Comparison of ENCODE assay signal across 16 cellular contexts in the genomic region with DNA sequence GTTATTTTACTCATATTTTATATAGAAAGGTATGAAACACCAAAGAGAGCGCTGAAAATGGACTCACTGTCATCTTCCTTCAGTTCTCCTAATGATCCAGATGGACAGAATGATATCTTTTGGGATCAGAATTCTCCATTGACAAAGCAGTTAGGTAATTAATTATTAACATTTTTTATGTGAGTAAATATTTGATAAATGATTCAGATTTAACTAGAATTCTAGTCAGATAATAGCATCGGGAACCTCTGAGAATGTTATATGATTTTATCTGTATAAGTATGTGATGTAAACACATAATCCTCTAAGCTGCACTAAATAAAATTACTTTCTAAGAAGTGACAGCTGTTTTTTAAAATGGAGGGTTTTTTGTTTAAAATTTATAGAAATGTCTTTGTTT. TPM values are rescaled to one million over a fixed set of nuclear protein-coding genes. Genes with fewer than 3 reads are reported as not detected.
DNase-seq lines count a peak whose midpoint lies in the region; ATAC-seq and TF ChIP-seq lines count a peak whose summit lies in the region.
"Had no signal": no experiment of that assay in that cellular context is flagged by ENCODE, and none has a peak within 500 bp of the region (broad histone marks: within the 10 kb centered on the region; RNA-seq: fewer than 3 reads in every experiment).

No MANE protein-coding gene starts in this region.

- H3K27me3 Mint-ChIP-seq in mesothelial cell of epicardium (ENCODE audit: low read depth): no peaks in the 10 kb centered on the region
- no peaks in the 10 kb centered on the region for H3K27me3 Mint-ChIP-seq in stimulated activated naive B cell treated with anti-CD40 and anti-IgM and Interleukin-4, amounts not matched to agents 10 μg/mL and 1 μg/mL and 100 μg/mL, for 72 hours

- no peak for ATAC-seq in SK-N-SH treated with all-trans-retinoic acid at 6 μM for 48 hours
- no peak for ATAC-seq in stimulated activated naive B cell treated with anti-CD40 and anti-IgM and Interleukin-4, amounts not matched to agents 10 μg/mL and 1 μg/mL and 100 μg/mL, for 72 hours (replicated peaks)

- no peaks in the 10 kb centered on the region for H4K20me1 ChIP-seq in BLaER1

- H3K36me3 Mint-ChIP-seq in mesothelial cell of epicardium: peaks cover 6% of the 10 kb centered on the region
- H3K36me3 Mint-ChIP-seq in stimulated activated naive B cell treated with anti-CD40 and anti-IgM and Interleukin-4, amounts not matched to agents 10 μg/mL and 1 μg/mL and 100 μg/mL, for 72 hours: peaks cover 4 to 15% of the 10 kb centered on the region in 2 donors

- CTCF ChIA-PET in HEK293 (lab: Yijun Ruan, JAX): no interaction called here

- H3K4me3 ChIP-seq in BLaER1: no peak overlapping the region
- H3K4me3 ChIP-seq in HEK293 (ENCODE audit: low read depth, low read length): no peak overlapping the region
- no peak overlapping the region for H3K4me3 ChIP-seq in transverse colon

- peak overlapping the region; percentile 99 for H3K4me3 Mint-ChIP-seq in mesothelial cell of epicardium
- H3K4me3 Mint-ChIP-seq in stimulated activated naive B cell treated with anti-CD40 and anti-IgM and Interleukin-4, amounts not matched to agents 10 μg/mL and 1 μg/mL and 100 μg/mL, for 72 hours: no peak overlapping the region

- TF ChIP-seq EP300 in transverse colon (IDR thresholded peaks at IDR 0.05; ENCODE audit: low read depth): no peak

- peaks cover 38% of the 10 kb centered on the region for H3K4me1 Mint-ChIP-seq in mesothelial cell of epicardium
- peaks cover 4 to 6% of the 10 kb centered on the region in 2 donors for H3K4me1 Mint-ChIP-seq in stimulated activated naive B cell treated with anti-CD40 and anti-IgM and Interleukin-4, amounts not matched to agents 10 μg/mL and 1 μg/mL and 100 μg/mL, for 72 hours

- peaks cover 10% of the 10 kb centered on the region for H3K36me3 ChIP-seq in BLaER1
- H3K36me3 ChIP-seq in HEK293 (ENCODE audit: control insufficient read depth in 2 of 2, insufficient read depth in 1 of 2, low read length in 2 of 2): peaks cover 15 to 26% of the 10 kb centered on the region in 2 experiments; a peak in 2 of 3 replicates
- H3K36me3 ChIP-seq in transverse colon: peaks cover 0 to 7% (median 2%) of the 10 kb centered on the region in 4 donors

- H3K9me3 Mint-ChIP-seq in mesothelial cell of epicardium: no peaks in the 10 kb centered on the region
- no peaks in the 10 kb centered on the region for H3K9me3 Mint-ChIP-seq in stimulated activated naive B cell treated with anti-CD40 and anti-IgM and Interleukin-4, amounts not matched to agents 10 μg/mL and 1 μg/mL and 100 μg/mL, for 72 hours

- no peak overlapping the region for H3K27ac ChIP-seq in BLaER1
- no peak overlapping the region for H3K27ac ChIP-seq in HEK293 (ENCODE audit: extremely low read depth, low read depth, low read length)
- H3K27ac ChIP-seq in transverse colon: no peak overlapping the region
- H3K27ac ChIP-seq: parathyroid adenoma had no signal

- no peak overlapping the region for H3K9ac ChIP-seq in BLaER1
- H3K9ac ChIP-seq: parathyroid adenoma had no signal

- TF ChIP-seq CTCF in HEK293 (tag by site-specific recombination; IDR thresholded peaks at IDR 0.05) (no peak), mesothelial cell of epicardium (IDR thresholded peaks at IDR 0.05; ENCODE audit: unreplicated experiment) (no peak), transverse colon (IDR thresholded peaks at IDR 0.05) (no peak)

- 76 to 81% methylated on average over 2 of the region's 2 CpGs for WGBS in transverse colon (ENCODE audit: low coverage in 1 of 2), 2 donors

- H3K9me3 ChIP-seq in BLaER1 (no peaks in the 10 kb centered on the region), HEK293 (ENCODE audit: control insufficient read depth, insufficient read depth, low read depth, low read length) (no peaks in the 10 kb centered on the region), transverse colon (no peaks in the 10 kb centered on the region)

- POLR2A ChIA-PET in HEK293 (lab: Yijun Ruan, JAX): no interaction called here

- in situ Hi-C loops in transverse colon (cut with MboI; ENCODE audit: low pct_ligation_motif_present in 1 of 4, low pct_unique_long_range_greater_than_20kb in 1 of 4, low sequenced_read_pairs in 3 of 4): no loop called here

- no peaks in the 10 kb centered on the region for H3K27me3 ChIP-seq in BLaER1
- H3K27me3 ChIP-seq in transverse colon: no peaks in the 10 kb centered on the region

- H3K4me1 ChIP-seq in BLaER1: peaks cover 24% of the 10 kb centered on the region
- H3K4me1 ChIP-seq in HEK293 (ENCODE audit: control insufficient read depth, insufficient read depth, low read length): peaks cover 18% of the 10 kb centered on the region
- H3K4me1 ChIP-seq in transverse colon: peaks cover 4 to 12% (median 9%) of the 10 kb centered on the region in 4 donors
- H3K4me1 ChIP-seq: parathyroid adenoma had no signal

- H3K27ac Mint-ChIP-seq in mesothelial cell of epicardium: peak overlapping the region; percentile 69
- no peak overlapping the region for H3K27ac Mint-ChIP-seq in stimulated activated naive B cell treated with anti-CD40 and anti-IgM and Interleukin-4, amounts not matched to agents 10 μg/mL and 1 μg/mL and 100 μg/mL, for 72 hours

- intact Hi-C loops in transverse colon (cut with DNase I; ENCODE audit: low total_unique reads): no loop called here

- DNase-seq in mesothelial cell of epicardium (ENCODE audit: low spot score in 2 of 2, unreplicated experiment in 2 of 2) (no peak), transverse colon (no peak), hippocampal formation (lab: John Stamatoyannopoulos, UW) (no peak), anterior cingulate cortex (lab: John Stamatoyannopoulos, UW) (no peak)
- DNase-seq in stimulated activated naive B cell treated with anti-CD40 and anti-IgM and Interleukin-4, amounts not matched to agents 10 μg/mL and 1 μg/mL and 100 μg/mL, for 72 hours: no peak
- DNase-seq: activated CD8-positive, alpha-beta memory T cell treated with anti-CD3 and anti-CD28 coated beads for 24 hours; activated gamma-delta T cell treated with Interleukin-2 at 50 U/mL for 16 hours; C1 segment of cervical spinal cord; mesendoderm; NCI-H1436 treated with DMSO at 0.1 percent for 48 hours; NCI-H524 treated with DMSO at 0.1 percent for 48 hours; SHP77 treated with DMSO at 0.1 percent for 48 hours had no signal

- H3K4me2 ChIP-seq in BLaER1: peak overlapping the region; percentile 88; the same call in 1 of the 2 replicates

- no peak for TF ChIP-seq POLR2A in transverse colon (IDR thresholded peaks at IDR 0.05)

TF ChIP-seq in HEK293, 187 proteins besides CTCF, POLR2A, EP300 and RAD21:
- peak; percentile 31; the same call in 1 of the 2 replicates for TF ChIP-seq ZNF366 (tag by site-specific recombination; conservative IDR thresholded peaks at IDR 0.05)
- TF ChIP-seq KLF1 (tag by site-specific recombination; IDR thresholded peaks at IDR 0.05): no peak
TF ChIP-seq in HEK293: peak in this region for 1.

TF ChIP-seq in SK-N-SH treated with all-trans-retinoic acid at 6 μM for 48 hours, 23 proteins besides CTCF, POLR2A, EP300 and RAD21:
- no peak for TF ChIP-seq OSR1 (CRISPR knock-in tag; IDR thresholded peaks at IDR 0.05)
- peak; percentile 32; the same call in 1 of the 2 replicates for TF ChIP-seq ISL1 (CRISPR knock-in tag; IDR thresholded peaks at IDR 0.05)

RNA-seq across cellular contexts. Expression of a gene that starts 2.0 kb away (rescaled TPM):
- total RNA-seq in mesothelial cell of epicardium (18.9 to 21.1 TPM (median 19.8 TPM) in 3 replicates), transverse colon (10 to 100 TPM in 2 of 4 donors, 1 to 10 TPM in 2; 2.2 to 12.1 (median 9.6) TPM)
